9 cellular contexts compared by ENCODE assay signal in the genomic region with DNA sequence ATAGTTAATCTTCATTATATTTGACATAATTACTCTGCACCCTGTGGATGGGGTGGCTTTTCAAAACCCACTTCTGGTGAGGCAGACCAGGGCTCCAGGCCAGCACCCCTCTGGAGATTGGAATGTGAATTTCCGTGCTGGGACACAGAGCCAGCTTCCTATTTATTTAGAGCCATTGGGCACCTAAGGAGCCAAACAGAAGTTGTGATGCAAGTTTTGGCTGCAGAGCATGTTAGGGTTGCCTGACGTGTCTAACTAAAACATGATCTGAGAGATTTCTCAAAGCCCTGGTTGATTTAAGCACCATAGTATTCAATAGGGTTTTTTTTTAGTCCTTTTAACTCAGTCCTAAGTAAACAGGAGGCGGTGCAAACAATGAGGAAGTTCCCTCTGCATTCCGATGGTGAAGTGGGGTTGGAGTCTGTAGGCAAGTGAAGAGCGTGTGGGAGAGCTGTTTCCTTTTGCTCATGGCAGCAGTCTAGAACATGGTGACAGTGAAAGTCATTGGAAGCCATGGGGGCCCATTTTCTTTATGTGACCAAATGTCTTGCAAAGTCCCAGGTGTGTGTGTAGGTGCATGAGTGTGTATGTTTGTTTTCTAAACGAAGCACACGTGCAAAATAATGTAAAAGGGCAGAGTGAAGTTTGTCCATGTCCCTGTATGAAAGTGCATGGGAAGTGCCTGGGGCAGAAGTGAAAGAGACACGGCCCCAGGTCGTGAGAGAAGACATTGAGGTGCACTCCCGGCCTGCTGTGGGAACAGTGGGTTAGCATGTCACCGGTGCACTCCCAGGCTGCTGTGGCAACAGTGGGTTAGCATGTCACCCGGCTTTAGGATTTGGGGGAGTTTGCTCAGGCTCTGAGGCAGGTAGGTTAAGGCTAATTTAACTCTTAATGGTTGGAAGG.
DNase-seq lines count a peak whose midpoint lies in the region; FAIRE-seq and TF ChIP-seq lines count a peak whose summit lies in the region.
"Had no signal": no experiment of that assay in that cellular context is flagged by ENCODE, and none has a peak within 500 bp of the region (broad histone marks: within the 10 kb centered on the region; RNA-seq: fewer than 3 reads in every experiment).

No MANE protein-coding gene starts in this region.

- H3K4me1 ChIP-seq in Caco-2 (peaks cover 35% of the 10 kb centered on the region), GM23248 (ENCODE audit: insufficient read depth) (peaks cover 8% of the 10 kb centered on the region; the same call in 1 of the 2 replicates), astrocyte (ENCODE audit: insufficient read depth, low read length) (peaks cover 6% of the 10 kb centered on the region)

- peak overlapping the region; percentile 39 for H2AFZ ChIP-seq in GM23248
- peak overlapping the region; percentile 3 for H2AFZ ChIP-seq in astrocyte (ENCODE audit: low read depth, low read length)

- no peaks in the 10 kb centered on the region for H3K27me3 Mint-ChIP-seq in Caco-2 (ENCODE audit: insufficient read depth, unreplicated experiment)
- H3K27me3 Mint-ChIP-seq in astrocyte (ENCODE audit: low read depth, unreplicated experiment): peaks cover under 1% of the 10 kb centered on the region

- H3K79me2 ChIP-seq in GM23248 (ENCODE audit: insufficient read depth) (no peaks in the 10 kb centered on the region), astrocyte (ENCODE audit: insufficient read depth, low read length) (no peaks in the 10 kb centered on the region)

- FAIRE-seq in astrocyte (lab: Jason Lieb, UNC): no peak

- H3K9me3 Mint-ChIP-seq in Caco-2 (ENCODE audit: unreplicated experiment) (no peaks in the 10 kb centered on the region), astrocyte (ENCODE audit: unreplicated experiment) (peaks cover 1% of the 10 kb centered on the region)

- intact Hi-C loops in Caco-2 (cut with micrococcal nuclease; ENCODE audit: unreplicated experiment): loop anchor here (1.0 to 5.0 kb wide), 5 partner anchors 9 to 157 kb away; a partner anchor contains a TSS

- peak overlapping the region; percentile 10 for H3K4me3 ChIP-seq in Caco-2 (ENCODE audit: low read depth, low read length)
- peak overlapping the region; percentile 26; the same call in 1 of the 2 replicates for H3K4me3 ChIP-seq in GM23248
- H3K4me3 ChIP-seq in astrocyte (ENCODE audit: insufficient read depth, low read depth, low read length): no peak overlapping the region

- POLR2A ChIA-PET in Caco-2 (lab: Charles Lee): interaction anchor here (0.8 kb wide), 1 partner anchor 118 kb away, joined by 3 read pairs; a partner anchor contains a TSS

- TF ChIP-seq CTCF in Caco-2 (IDR thresholded peaks at IDR 0.05; ENCODE audit: insufficient read depth in 1 of 2, low read depth in 1 of 2, low read length in 1 of 2, severe bottlenecking in 1 of 2, unreplicated experiment in 1 of 2): no peak
- TF ChIP-seq CTCF in astrocyte (IDR thresholded peaks at IDR 0.05; ENCODE audit: insufficient read depth, low read depth, low read length): no peak

- H3K4me3 Mint-ChIP-seq in Caco-2 (ENCODE audit: unreplicated experiment) (peak overlapping the region; percentile 69), astrocyte (ENCODE audit: unreplicated experiment) (no peak overlapping the region)

- H3K36me3 ChIP-seq in Caco-2 (ENCODE audit: control insufficient read depth, insufficient read depth, low read length) (no peaks in the 10 kb centered on the region), GM23248 (ENCODE audit: low read depth) (no peaks in the 10 kb centered on the region), astrocyte (ENCODE audit: insufficient read depth, low read length) (no peaks in the 10 kb centered on the region)

- H3K9ac ChIP-seq in GM23248 (no peak overlapping the region), astrocyte (ENCODE audit: low read length) (no peak overlapping the region)
- H3K9ac ChIP-seq: KMS-11 had no signal

- H3K27ac ChIP-seq in GM23248 (no peak overlapping the region), astrocyte (ENCODE audit: low read depth, low read length) (no peak overlapping the region)
- H3K27ac ChIP-seq: KMS-11 had no signal

- 40% methylated on average over 12 of the region's 12 CpGs for WGBS in GM23248 (ENCODE audit: low coverage in 1 of 2, low lambda C conversion rate in 2 of 2, missing lambda C conversion rate in 2 of 2), 2 experiments

- CTCF ChIA-PET in Caco-2 (lab: Charles Lee): interaction anchor here (0.6 kb wide), 1 partner anchor 16 kb away, joined by 4 read pairs; no protein-coding TSS in a partner anchor

- in situ Hi-C loops in GM23248 (cut with MboI): no loop called here

- TSS peak; percentile 90 for BruUV-seq in Caco-2 (replicated peaks; lab: Mats Ljungman, UMichigan)

- no peaks in the 10 kb centered on the region for H3K9me2 ChIP-seq in GM23248 (ENCODE audit: insufficient read depth)

- DNase-seq in Caco-2: peak; percentile 75
- DNase-seq in GM23248: peak; percentile 64
- peak; percentile 21 for DNase-seq in NCI-H69 (lab: John Stamatoyannopoulos, UW)
- peak; percentile 30 for DNase-seq in astrocyte (ENCODE audit: low read depth)
- DNase-seq in iPS-NIHi11 (ENCODE audit: low spot score): peak; percentile 77
- peak; percentile 51 for DNase-seq in stimulated activated CD8-positive, alpha-beta memory T cell treated with anti-CD3 and anti-CD28 coated beads, Interleukin-4, amount 100 ng/mL, for 48 hours
- DNase-seq in DMS79 (lab: John Stamatoyannopoulos, UW): no peak
- DNase-seq in middle frontal gyrus (ENCODE audit: extremely low spot score, low spot score): no peak

- H3K27me3 ChIP-seq in Caco-2 (replicated peaks; ENCODE audit: control insufficient read depth, insufficient read depth, low read length): no peaks in the 10 kb centered on the region
- peaks cover 12% of the 10 kb centered on the region; the same call in 1 of the 2 replicates for H3K27me3 ChIP-seq in GM23248 (replicated peaks; ENCODE audit: insufficient read depth)
- H3K27me3 ChIP-seq in astrocyte (ENCODE audit: insufficient read depth, low read length): no peaks in the 10 kb centered on the region

- H4K20me1 ChIP-seq in GM23248 (ENCODE audit: insufficient read depth) (no peaks in the 10 kb centered on the region), astrocyte (ENCODE audit: insufficient read depth, low read length) (no peaks in the 10 kb centered on the region)

- H3K9me3 ChIP-seq in Caco-2: no peaks in the 10 kb centered on the region
- no peaks in the 10 kb centered on the region for H3K9me3 ChIP-seq in GM23248 (ENCODE audit: low read depth)
- H3K9me3 ChIP-seq in astrocyte (ENCODE audit: insufficient read depth, low read depth, low read length): no peaks in the 10 kb centered on the region

- peaks cover 22% of the 10 kb centered on the region for H3K4me1 Mint-ChIP-seq in Caco-2 (ENCODE audit: low read depth, unreplicated experiment)
- H3K4me1 Mint-ChIP-seq in astrocyte (ENCODE audit: low read depth, unreplicated experiment): peaks cover 13% of the 10 kb centered on the region

- H3K36me3 Mint-ChIP-seq in Caco-2 (ENCODE audit: insufficient read depth, unreplicated experiment) (no peaks in the 10 kb centered on the region), astrocyte (ENCODE audit: low read depth, unreplicated experiment) (no peaks in the 10 kb centered on the region)

- H3F3A ChIP-seq in GM23248 (ENCODE audit: insufficient read depth): no peaks in the 10 kb centered on the region

- H3K27ac Mint-ChIP-seq in Caco-2 (ENCODE audit: unreplicated experiment) (peak overlapping the region; percentile 98), astrocyte (ENCODE audit: unreplicated experiment) (peak overlapping the region; percentile 44)

- H3K4me2 ChIP-seq in GM23248 (ENCODE audit: unreplicated experiment): peak overlapping the region; percentile 25
- peak overlapping the region; percentile 57 for H3K4me2 ChIP-seq in astrocyte (ENCODE audit: low read length)
- H3K4me2 ChIP-seq: KMS-11 had no signal

Comparison
In these comparisons a context has a peak if more than half of its experiments do, and no peak if none do; other contexts are left out.
1. DNase-seq: peak in Caco-2 (2 of 2), GM23248 (single experiment), NCI-H69 (single experiment), astrocyte (single experiment), iPS-NIHi11 (single experiment) and stimulated activated CD8-positive, alpha-beta memory T cell treated with anti-CD3 and anti-CD28 coated beads, Interleukin-4, amount 100 ng/mL, for 48 hours (single experiment); none in DMS79 (single experiment) and middle frontal gyrus (single experiment).